8 cellular contexts compared by ENCODE assay signal in the genomic region with DNA sequence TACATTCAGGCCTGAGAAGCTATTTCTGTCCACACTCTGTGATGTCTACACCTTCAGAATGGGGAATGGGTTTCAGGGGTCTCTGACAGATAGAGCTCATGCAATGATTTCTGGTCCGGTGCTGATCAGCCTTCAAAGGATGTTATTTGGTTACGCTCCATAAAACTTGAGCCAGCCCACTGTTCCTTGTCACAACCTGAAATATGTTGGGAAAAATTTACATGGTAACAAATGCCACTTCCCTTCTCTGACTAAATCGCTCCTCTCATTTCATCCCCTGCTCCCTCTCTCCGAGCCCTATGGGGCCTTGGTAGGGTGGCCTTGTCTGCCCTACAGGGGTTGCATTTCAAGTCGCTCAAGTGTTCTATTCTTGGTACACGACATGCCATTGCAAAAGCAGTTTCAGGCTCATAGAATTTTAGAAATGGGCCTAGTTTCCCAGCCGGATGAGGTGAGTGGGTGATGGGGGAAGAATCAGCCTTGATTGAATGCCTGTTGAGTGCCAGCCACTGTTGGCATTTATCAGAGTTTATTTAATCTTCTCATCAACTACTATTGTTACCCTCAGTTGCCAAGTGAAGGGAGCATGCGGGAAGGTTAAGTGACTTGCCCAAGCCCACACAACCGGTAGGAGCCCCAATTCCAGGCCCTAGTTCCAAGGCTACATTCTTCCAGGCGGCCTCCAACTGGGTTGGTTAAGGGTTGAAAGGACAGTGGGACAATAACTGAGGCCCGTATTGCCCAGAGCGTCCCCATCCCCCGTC. TPM values are rescaled to one million over a fixed set of nuclear protein-coding genes. Genes with fewer than 3 reads are reported as not detected.
A peak's percentile ranks its signal among the peaks of the same experiment; 100 is the strongest.
DNase-seq lines count a peak whose midpoint lies in the region; TF ChIP-seq lines count a peak whose summit lies in the region.

No MANE protein-coding gene starts in this region.

- peak overlapping the region in 4 of 5 donors; percentile 44 to 72 (median 67) for H3K9ac ChIP-seq in subcutaneous abdominal adipose tissue (ENCODE audit: low read length in 5 of 5)

- H3K27me3 ChIP-seq in HAP-1 (ENCODE audit: low read depth) (no peaks in the 10 kb centered on the region), adrenal gland (no peaks in the 10 kb centered on the region), subcutaneous abdominal adipose tissue (ENCODE audit: control insufficient read depth in 5 of 5, insufficient read depth in 4 of 5, low read length in 5 of 5) (no peaks in the 10 kb centered on the region)

- H3K4me3 ChIP-seq in HAP-1 (peak overlapping the region; percentile 25), adrenal gland (peak overlapping the region in 2 of 4 donors; percentile 32 to 43), subcutaneous abdominal adipose tissue (ENCODE audit: low read depth in 1 of 5, low read length in 5 of 5) (peak overlapping the region; percentile 66 to 96 (median 86))

- H3K9me3 ChIP-seq in HAP-1 (no peaks in the 10 kb centered on the region), adrenal gland (replicated peaks in 1 of 3) (no peaks in the 10 kb centered on the region), subcutaneous abdominal adipose tissue (ENCODE audit: control insufficient read depth in 5 of 5, low read length in 5 of 5) (no peaks in the 10 kb centered on the region)

- H3K27ac ChIP-seq in adrenal gland: peak overlapping the region; percentile 45 to 98 (median 93)
- peak overlapping the region; percentile 82 for H3K27ac ChIP-seq in subcutaneous abdominal adipose tissue (ENCODE audit: low read depth, low read length)

- TF ChIP-seq CTCF in adrenal gland (IDR thresholded peaks at IDR 0.05) (no peak), GM20000 (IDR thresholded peaks at IDR 0.05; ENCODE audit: extremely low read depth, missing control alignments) (no peak)

- intact Hi-C loops in adrenal gland (cut with DNase I): loop anchor here in 1 of 2 donors (10.0 kb wide), 1 partner anchor 88 kb away; no protein-coding TSS in a partner anchor

- in situ Hi-C loops in HAP-1 (cut with MboI; ENCODE audit: low sequenced_read_pairs): no loop called here

- H3K36me3 ChIP-seq in HAP-1 (replicated peaks) (0 out of 2 replicates have a peak, but pooled peaks cover 3% of the 10 kb centered on the region), adrenal gland (replicated peaks in 1 of 2) (no peaks in the 10 kb centered on the region), subcutaneous abdominal adipose tissue (ENCODE audit: control insufficient read depth in 5 of 5, insufficient read depth in 5 of 5, low read length in 5 of 5) (no peaks in the 10 kb centered on the region)

- H3K4me1 ChIP-seq in HAP-1 (peaks cover 11% of the 10 kb centered on the region), adrenal gland (replicated peaks in 1 of 2) (peaks cover 23 to 55% of the 10 kb centered on the region in 2 donors), subcutaneous abdominal adipose tissue (ENCODE audit: control insufficient read depth in 5 of 5, insufficient read depth in 5 of 5, low read length in 5 of 5) (peaks cover 8 to 42% (median 40%) of the 10 kb centered on the region in 5 donors)

- no peak for DNase-seq in HAP-1 (ENCODE audit: low spot score in 2 of 2)
- DNase-seq in adrenal gland: no peak
- DNase-seq in inferior parietal cortex (ENCODE audit: extremely low spot score): peak; percentile 5
- no peak for DNase-seq in DMS153 treated with DMSO at 0.1 percent for 48 hours (lab: John Stamatoyannopoulos, UW; ENCODE audit: unreplicated experiment)
- no peak for DNase-seq in stimulated activated CD4-positive, alpha-beta T cell treated with anti-CD3 and anti-CD28 coated beads, Interleukin-15, amount 100 ng/mL, for 24 hours
- no peak for DNase-seq in GM20000 (ENCODE audit: low spot score)
- DNase-seq in stimulated activated naive CD4-positive, alpha-beta T cell treated with Interleukin-2 at 50 U/mL for 16 hours (lab: John Stamatoyannopoulos, UW): no peak

- TF ChIP-seq POLR2A in adrenal gland (IDR thresholded peaks at IDR 0.05): no peak

- WGBS in adrenal gland, 4 donors: 44 to 49% (median 46%) methylated on average over 13 of the region's 13 CpGs

RNA-seq across cellular contexts. Expression of gene ABHD2, which starts 1.0 kb away (rescaled TPM):
- total RNA-seq in adrenal gland: 100 to 1,000 TPM; 116 to 316 (median 173) TPM
- polyA plus RNA-seq in adrenal gland: 10 to 100 TPM in 1 of 3 donors, 1 to 10 TPM in 2; 5.6 to 71.0 (median 9.7) TPM
